ENCODE assay signal across 19 cellular contexts in the genomic region with DNA sequence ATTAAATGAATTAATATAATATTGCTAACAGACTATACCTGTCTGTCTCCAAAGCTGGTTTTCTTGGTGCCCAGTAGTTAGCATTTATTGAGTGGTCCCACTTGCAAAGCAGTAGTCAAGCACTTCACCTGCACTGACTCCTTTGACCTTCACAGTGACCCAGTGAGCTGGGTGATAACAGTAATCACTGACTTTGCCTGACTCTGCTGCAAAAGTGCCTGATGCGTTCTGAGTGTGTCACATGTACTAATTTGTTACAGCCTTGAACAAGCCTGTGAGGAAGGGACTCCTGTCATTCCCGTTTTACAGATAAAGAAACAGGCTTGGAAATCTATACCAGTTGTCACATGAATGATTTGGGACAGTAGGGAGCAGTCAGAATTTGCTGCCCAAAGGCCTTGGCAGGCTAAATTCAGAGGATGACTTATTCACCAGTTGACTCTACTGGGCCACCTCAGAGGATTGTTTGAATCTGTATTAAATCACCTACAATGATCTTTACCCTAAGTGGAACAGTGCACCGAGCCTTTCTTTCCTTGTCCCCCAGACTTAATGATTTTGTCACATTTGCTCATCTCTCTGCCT.
"Had no signal": no experiment of that assay in that cellular context is flagged by ENCODE, and none has a peak within 500 bp of the region (broad histone marks: within the 10 kb centered on the region; RNA-seq: fewer than 3 reads in every experiment).

No MANE protein-coding gene starts in this region.

- H3K27me3 ChIP-seq: adrenal gland had no signal

- ATAC-seq: activated CD8-positive, alpha-beta T cell treated with anti-CD3 and anti-CD28 coated beads, Interleukin-2, amount 10 ng/mL, durations not matched to agents 7 days and 5 days; PC-3; T-helper 17 cell; WTC11 had no signal

- DNase-seq: activated CD4-positive, alpha-beta T cell treated with anti-CD3 and anti-CD28 coated beads for 48 hours; activated CD4-positive, alpha-beta T cell treated with anti-CD3 and anti-CD28 coated beads, Interleukin-2, amount 50 U/mL, for 4 hours; activated CD4-positive, CD25-positive, alpha-beta regulatory T cell treated with anti-CD3 and anti-CD28 coated beads, Interleukin-2, amount 50 U/mL, for 72 hours; activated CD8-positive, alpha-beta memory T cell treated with anti-CD3 and anti-CD28 coated beads, Interleukin-2, amount 50 U/mL, for 48 hours; activated CD8-positive, alpha-beta T cell treated with anti-CD3 and anti-CD28 coated beads, Interleukin-2, amount 10 ng/mL, durations not matched to agents 7 days and 5 days; activated naive CD4-positive, alpha-beta T cell treated with anti-CD3 and anti-CD28 coated beads, Interleukin-2, amount 50 U/mL, for 16 hours; activated naive CD8-positive, alpha-beta T cell treated with anti-CD3 and anti-CD28 coated beads, Interleukin-2, amount 10 ng/mL, durations not matched to agents 7 days and 5 days; activated T-cell treated with anti-CD3 and anti-CD28 coated beads, Interleukin-2, amount 50 U/mL, for 1 hour; adrenal gland; anterior cingulate cortex; NCI-H1105; NCI-H1694 treated with DMSO at 0.1 percent for 48 hours; NCI-H510A treated with DMSO at 0.1 percent for 48 hours; PC-3; SIG-M5; T-helper 17 cell; T-helper 9 cell had no signal

- H3K4me3 ChIP-seq: adrenal gland had no signal

- H3K4me1 ChIP-seq: adrenal gland had no signal

- H3K9me3 ChIP-seq: adrenal gland had no signal

- H3K27ac ChIP-seq: adrenal gland had no signal

- FAIRE-seq: RCC 7860 had no signal

- H3K36me3 ChIP-seq: adrenal gland had no signal
